ENCODE assay signal across 8 cellular contexts in the genomic region with DNA sequence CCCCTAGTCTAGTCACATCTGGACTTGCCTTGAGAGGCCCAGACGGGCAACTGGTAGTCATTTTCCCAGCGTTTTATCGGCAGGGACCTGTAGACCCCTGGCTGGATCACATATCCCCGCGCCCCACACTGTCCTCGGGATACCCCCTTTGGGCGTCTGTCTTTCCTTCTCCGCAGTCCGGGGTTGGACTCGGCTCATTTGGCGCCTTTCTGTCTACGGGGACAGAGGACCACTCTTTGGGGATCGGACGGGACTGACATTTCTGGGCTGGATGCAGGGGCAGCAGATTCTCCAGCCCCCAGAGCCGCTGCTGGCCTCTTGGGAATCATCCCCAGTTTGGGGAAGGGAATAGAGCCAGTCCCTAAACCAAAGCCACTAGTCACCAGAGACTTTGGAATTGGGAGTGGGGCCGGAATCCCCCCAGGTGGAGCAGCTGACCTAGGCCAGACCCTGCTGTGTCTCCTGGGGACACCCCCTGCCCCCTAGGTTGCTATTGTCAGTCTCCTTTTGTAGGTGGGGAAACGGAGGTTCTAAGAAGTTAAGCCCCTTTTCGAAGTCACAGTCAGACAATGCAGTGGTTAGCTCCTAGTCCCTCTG. TPM values are rescaled to one million over a fixed set of nuclear protein-coding genes. Genes with fewer than 3 reads are reported as not detected.
DNase-seq lines count a peak whose midpoint lies in the region; FAIRE-seq and TF ChIP-seq lines count a peak whose summit lies in the region.

No MANE protein-coding gene starts in this region.

- CTCF ChIA-PET in CD4-positive, alpha-beta memory T cell (lab: Charles Lee; ENCODE audit: partially characterized antibody): interaction anchor here (1.3 to 2.9 kb wide), 6 partner anchors 9 to 275 kb away, joined by 3 to 20 read pairs (median 12); no protein-coding TSS in a partner anchor

- H3K4me3 Mint-ChIP-seq in CD4-positive, alpha-beta memory T cell: peak overlapping the region; percentile 85 to 96 (median 91)
- peak overlapping the region; percentile 70 for H3K4me3 Mint-ChIP-seq in mesothelial cell of epicardium

- peak in 1 of 5 donors; percentile 22 for DNase-seq in CD4-positive, alpha-beta memory T cell
- DNase-seq in HL-60 (ENCODE audit: low read depth in 1 of 2, low spot score in 1 of 2) (no peak), bronchial epithelial cell (ENCODE audit: low read depth) (no peak), mesothelial cell of epicardium (ENCODE audit: low spot score in 2 of 2, unreplicated experiment in 2 of 2) (no peak), cerebellar cortex (ENCODE audit: low spot score) (no peak), G401 (ENCODE audit: low spot score) (no peak), ecto neural progenitor cell (ENCODE audit: low spot score) (no peak)
- no peak for DNase-seq in central memory CD4-positive, alpha-beta T cell

- intact Hi-C loops in CD4-positive, alpha-beta memory T cell (cut with micrococcal nuclease): loop anchor here (5.0 kb wide), 1 partner anchor 292 kb away; a partner anchor contains a TSS

- no peaks in the 10 kb centered on the region for H3K27me3 ChIP-seq in CD4-positive, alpha-beta memory T cell (ENCODE audit: insufficient read depth, low read length)
- H3K27me3 ChIP-seq in HL-60 (ENCODE audit: insufficient read depth, poor library complexity, severe bottlenecking) (no peaks in the 10 kb centered on the region), bronchial epithelial cell (ENCODE audit: control insufficient read depth, insufficient read depth, low read length) (no peaks in the 10 kb centered on the region)

- H3K36me3 Mint-ChIP-seq in CD4-positive, alpha-beta memory T cell: peaks cover 4 to 8% of the 10 kb centered on the region in 2 donors
- H3K36me3 Mint-ChIP-seq in mesothelial cell of epicardium: peaks cover 3% of the 10 kb centered on the region

- no peaks in the 10 kb centered on the region for H3K27me3 Mint-ChIP-seq in CD4-positive, alpha-beta memory T cell
- no peaks in the 10 kb centered on the region for H3K27me3 Mint-ChIP-seq in mesothelial cell of epicardium (ENCODE audit: low read depth)

- POLR2A ChIA-PET in CD4-positive, alpha-beta memory T cell (lab: Charles Lee; ENCODE audit: partially characterized antibody): interaction anchor here (1.1 to 4.9 kb wide), 3 partner anchors 8 to 558 kb away, joined by 3 to 130 read pairs (median 3); a partner anchor contains a TSS

- TF ChIP-seq CTCF in HL-60 (IDR thresholded peaks at IDR 0.05; ENCODE audit: insufficient read depth, low read length): no peak
- TF ChIP-seq CTCF in bronchial epithelial cell (IDR thresholded peaks at IDR 0.05; ENCODE audit: insufficient read depth, low read length, severe bottlenecking): no peak
- no peak for TF ChIP-seq CTCF in mesothelial cell of epicardium (IDR thresholded peaks at IDR 0.05; ENCODE audit: unreplicated experiment)

- in situ Hi-C loops in G401 (cut with HindIII; ENCODE audit: low sequenced_read_pairs): no loop called here

- peaks cover 39% of the 10 kb centered on the region for H3K4me1 ChIP-seq in CD4-positive, alpha-beta memory T cell (ENCODE audit: insufficient read depth, low read length)

- no peaks in the 10 kb centered on the region for H3K9me3 Mint-ChIP-seq in CD4-positive, alpha-beta memory T cell
- peaks cover 9% of the 10 kb centered on the region for H3K9me3 Mint-ChIP-seq in mesothelial cell of epicardium

- peak overlapping the region; percentile 96 for H3K27ac ChIP-seq in CD4-positive, alpha-beta memory T cell (ENCODE audit: low read depth, low read length)
- peak overlapping the region; percentile 98 for H3K27ac ChIP-seq in HL-60 (replicated peaks)

- H3K9me3 ChIP-seq in CD4-positive, alpha-beta memory T cell (ENCODE audit: control insufficient read depth in 1 of 2, low read length in 2 of 2): no peaks in the 10 kb centered on the region

- peak overlapping the region; percentile 81 to 83 for H3K4me3 ChIP-seq in CD4-positive, alpha-beta memory T cell (ENCODE audit: low read length in 2 of 2)
- H3K4me3 ChIP-seq in HL-60 (replicated peaks; ENCODE audit: insufficient read depth, low read length) (peak overlapping the region; percentile 80), bronchial epithelial cell (ENCODE audit: low read depth, low read length) (peak overlapping the region; percentile 93)

- no peak for FAIRE-seq in bronchial epithelial cell (lab: Jason Lieb, UNC)

- H3K36me3 ChIP-seq in CD4-positive, alpha-beta memory T cell (ENCODE audit: insufficient read depth, low read length): no peaks in the 10 kb centered on the region
- no peaks in the 10 kb centered on the region for H3K36me3 ChIP-seq in bronchial epithelial cell (ENCODE audit: control insufficient read depth, insufficient read depth, low read length)

- H3K27ac Mint-ChIP-seq in CD4-positive, alpha-beta memory T cell: peak overlapping the region; percentile 82 to 96 (median 94)
- peak overlapping the region; percentile 64 for H3K27ac Mint-ChIP-seq in mesothelial cell of epicardium

- peaks cover 31 to 58% (median 41%) of the 10 kb centered on the region in 4 donors for H3K4me1 Mint-ChIP-seq in CD4-positive, alpha-beta memory T cell
- peaks cover 21% of the 10 kb centered on the region for H3K4me1 Mint-ChIP-seq in mesothelial cell of epicardium

RNA-seq across cellular contexts. Expression of a gene that starts 0.7 kb away (rescaled TPM):
- 10 to 100 TPM; 19.8 to 21.7 TPM for total RNA-seq in CD4-positive, alpha-beta memory T cell
- 10 to 100 TPM in 1 of 2 donors, 1 to 10 TPM in 1; 8.1 to 15.4 TPM for polyA plus RNA-seq in CD4-positive, alpha-beta memory T cell
- total RNA-seq in bronchial epithelial cell (7.1 and 8.3 TPM in 2 replicates), mesothelial cell of epicardium (11.1 to 11.3 TPM (median 11.1 TPM) in 3 replicates)
- 8.1 and 9.5 TPM in 2 replicates for total RNA-seq in G401 (2014; rRNA removed; shearing (Covaris generic))
